Comparison of ENCODE assay signal across 18 cellular contexts in the genomic region with DNA sequence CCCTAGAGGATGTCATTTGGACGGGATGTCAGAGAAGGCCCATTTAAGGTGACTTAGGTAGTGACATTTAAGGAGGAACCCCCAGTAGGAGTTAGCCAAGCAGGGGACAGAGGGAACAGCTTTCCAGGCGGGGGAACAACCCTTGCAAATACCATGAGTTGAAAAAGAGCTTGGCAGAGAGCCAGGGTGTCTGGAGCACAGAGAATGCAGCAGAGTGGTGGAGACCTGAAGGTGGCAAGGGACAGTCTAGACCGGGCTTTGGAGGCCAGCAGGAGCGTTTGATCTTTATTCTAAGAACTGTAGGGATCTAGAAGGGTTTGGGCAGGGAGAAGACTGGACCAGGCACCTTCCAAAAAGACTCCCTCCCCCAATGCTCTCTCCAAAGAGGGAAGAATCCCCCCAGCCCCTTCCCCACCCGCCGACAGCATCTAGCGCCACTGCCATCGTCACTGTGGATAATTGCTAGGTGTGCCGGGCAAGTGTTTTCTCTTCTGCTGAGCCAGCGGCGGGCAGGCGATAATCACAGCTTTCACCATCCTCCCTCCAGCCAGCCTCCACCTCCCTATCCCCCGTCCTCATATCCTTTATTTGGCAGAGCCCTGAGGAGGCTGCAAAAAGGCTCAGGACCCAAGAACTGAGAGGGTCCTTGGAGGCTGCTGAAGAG. TPM values are rescaled to one million over a fixed set of nuclear protein-coding genes. Genes with fewer than 3 reads are reported as not detected.
DNase-seq lines count a peak whose midpoint lies in the region; ATAC-seq and TF ChIP-seq lines count a peak whose summit lies in the region.
"Had no signal": no experiment of that assay in that cellular context is flagged by ENCODE, and none has a peak within 500 bp of the region (broad histone marks: within the 10 kb centered on the region; RNA-seq: fewer than 3 reads in every experiment).

No MANE protein-coding gene starts in this region.

- no peak overlapping the region for H3K4me3 ChIP-seq in BLaER1 treated with 17β-estradiol and CSF1 and Interleukin-3, amounts not matched to agents 10 nM and 100 nM
- no peak overlapping the region for H3K4me3 ChIP-seq in osteoblast (ENCODE audit: insufficient read depth, low read length)
- no peak overlapping the region for H3K4me3 ChIP-seq in upper lobe of left lung
- H3K4me3 ChIP-seq: body of pancreas, coronary artery, heart left ventricle had no signal

- H3K27me3 ChIP-seq in BLaER1 treated with 17β-estradiol and CSF1 and Interleukin-3, amounts not matched to agents 10 nM and 100 nM = no peaks in the 10 kb centered on the region
- peaks cover 67% of the 10 kb centered on the region for H3K27me3 ChIP-seq in osteoblast (ENCODE audit: insufficient read depth, low read length)
- H3K27me3 ChIP-seq in upper lobe of left lung = no peaks in the 10 kb centered on the region
- H3K27me3 ChIP-seq: body of pancreas had no signal

- ATAC-seq in HG03565 (IDR thresholded peaks at IDR 0.05; ENCODE audit: unreplicated experiment) (no peak), HG02623 (IDR thresholded peaks at IDR 0.05; ENCODE audit: unreplicated experiment) (no peak), upper lobe of left lung (ENCODE audit: low FRiP score in 2 of 2) (no peak)
- ATAC-seq: activated CD4-positive, CD25-positive, alpha-beta regulatory T cell treated with anti-CD3 and anti-CD28 coated beads, Interleukin-2, amount 50 U/mL, for 24 hours; activated T-helper 17 cell treated with anti-CD3 and anti-CD28 coated beads, Interleukin-2, amount 50 U/mL, for 72 hours; body of pancreas; heart left ventricle had no signal

- no peak overlapping the region for H3K27ac ChIP-seq in BLaER1 treated with 17β-estradiol and CSF1 and Interleukin-3, amounts not matched to agents 10 nM and 100 nM
- H3K27ac ChIP-seq in osteoblast (ENCODE audit: low read depth, low read length) (no peak overlapping the region), upper lobe of left lung (no peak overlapping the region)
- H3K27ac ChIP-seq: body of pancreas, coronary artery, heart left ventricle, neutrophil had no signal

- WGBS in upper lobe of left lung, 2 donors = 70 to 78% methylated on average over 13 of the region's 13 CpGs

- TF ChIP-seq POLR2A in upper lobe of left lung (IDR thresholded peaks at IDR 0.05) = no peak

- peak; percentile 62 for DNase-seq in NCI-H1105 (lab: John Stamatoyannopoulos, UW)
- DNase-seq in NCI-H345 treated with DMSO at 0.1 percent for 48 hours (lab: John Stamatoyannopoulos, UW; ENCODE audit: unreplicated experiment) = peak; percentile 49
- DNase-seq in osteoblast (ENCODE audit: insufficient read length, low spot score, missing footprints) = peak; percentile 35
- DNase-seq in upper lobe of left lung = no peak
- DNase-seq: activated naive CD8-positive, alpha-beta T cell treated with anti-CD3 and anti-CD28 coated beads for 36 hours; immature natural killer cell; NCI-H2029; NK-92 treated with Interleukin-12 subunit alpha and Interleukin-12 subunit beta, amount 100 ng/mL, for 24 hours; T1000 had no signal

- peaks cover 58 to 73% (median 70%) of the 10 kb centered on the region in 10 experiments for H3K4me1 ChIP-seq in BLaER1 treated with 17β-estradiol and CSF1 and Interleukin-3, amounts not matched to agents 10 nM and 100 nM
- peaks cover 7% of the 10 kb centered on the region for H3K4me1 ChIP-seq in osteoblast (ENCODE audit: insufficient read depth, low read length)
- H3K4me1 ChIP-seq in upper lobe of left lung = peaks cover 16 to 37% (median 21%) of the 10 kb centered on the region in 4 donors

- peaks cover 0 to 7% (median 0%) of the 10 kb centered on the region in 11 experiments; a peak in 5 of 22 replicates for H3K9me3 ChIP-seq in BLaER1 treated with 17β-estradiol and CSF1 and Interleukin-3, amounts not matched to agents 10 nM and 100 nM (replicated peaks in 1 of 11)
- H3K9me3 ChIP-seq in osteoblast (ENCODE audit: low read depth, low read length) (no peaks in the 10 kb centered on the region), upper lobe of left lung (no peaks in the 10 kb centered on the region)
- H3K9me3 ChIP-seq: body of pancreas, heart left ventricle, neutrophil had no signal

- TF ChIP-seq CTCF in osteoblast (IDR thresholded peaks at IDR 0.05; ENCODE audit: extremely low read depth, low read depth, low read length) = no peak
- no peak for TF ChIP-seq CTCF in upper lobe of left lung (IDR thresholded peaks at IDR 0.05)

- H3K4me2 ChIP-seq in BLaER1 treated with 17β-estradiol and CSF1 and Interleukin-3, amounts not matched to agents 10 nM and 100 nM = peak overlapping the region in 10 of 11 experiments; percentile 78 to 89 (median 83); a peak in 17 of 22 replicates
- H3K4me2 ChIP-seq in osteoblast (ENCODE audit: insufficient read depth, low read length) = no peak overlapping the region

- no peak overlapping the region; a peak in 1 of 22 replicates for H3K9ac ChIP-seq in BLaER1 treated with 17β-estradiol and CSF1 and Interleukin-3, amounts not matched to agents 10 nM and 100 nM

- H2AFZ ChIP-seq in osteoblast (ENCODE audit: low read length) = no peak overlapping the region

- H4K20me1 ChIP-seq in BLaER1 treated with 17β-estradiol and CSF1 and Interleukin-3, amounts not matched to agents 10 nM and 100 nM = no peaks in the 10 kb centered on the region
- no peaks in the 10 kb centered on the region for H4K20me1 ChIP-seq in osteoblast (ENCODE audit: insufficient read depth, low read length)

- H3K79me2 ChIP-seq in osteoblast (ENCODE audit: insufficient read depth, low read length) = no peaks in the 10 kb centered on the region

- H3K36me3 ChIP-seq in BLaER1 treated with 17β-estradiol and CSF1 and Interleukin-3, amounts not matched to agents 10 nM and 100 nM = no peaks in the 10 kb centered on the region
- H3K36me3 ChIP-seq in osteoblast (ENCODE audit: insufficient read depth, low read length) (no peaks in the 10 kb centered on the region), upper lobe of left lung (no peaks in the 10 kb centered on the region)
- H3K36me3 ChIP-seq: heart left ventricle, neutrophil had no signal

- no peak for TF ChIP-seq EP300 in upper lobe of left lung (IDR thresholded peaks at IDR 0.05)

RNA-seq across cellular contexts. Expression of a gene that starts 33.4 kb away (rescaled TPM):
- total RNA-seq in osteoblast (1.1 TPM in 1 of 2 replicates, not detected in the other), upper lobe of left lung (1 to 10 TPM in 3 of 6 donors, under 1 TPM in 3; under 0.01 to 2.0 (median 0.88) TPM)

Comparison
In these comparisons a context has a peak if more than half of its experiments do, and no peak if none do; other contexts are left out.
1. DNase-seq: peak in NCI-H1105 (single experiment), NCI-H345 treated with DMSO at 0.1 percent for 48 hours (single experiment) and osteoblast (single experiment); none in upper lobe of left lung (0 of 2).